ENCODE assay signal across 14 cellular contexts in genomic region chr7:157687158-157687557, GRCh38.
DNase-seq lines count a peak whose midpoint lies in the region; ATAC-seq, FAIRE-seq and TF ChIP-seq lines count a peak whose summit lies in the region.
"Had no signal": no experiment of that assay in that cellular context is flagged by ENCODE, and none has a peak within 500 bp of the region (broad histone marks: within the 10 kb centered on the region; RNA-seq: fewer than 3 reads in every experiment).

No MANE protein-coding gene starts in this region.

- FAIRE-seq in bronchial epithelial cell (lab: Jason Lieb, UNC), result no peak

- POLR2A ChIA-PET in HEK293 (lab: Yijun Ruan, JAX), result no interaction called here

- no peak for ATAC-seq in DND-41 (ENCODE audit: insufficient read depth, low read depth)

- H3K36me3 Mint-ChIP-seq in neural crest cell (ENCODE audit: low read depth), result peaks cover 15% of the 10 kb centered on the region

- no peaks in the 10 kb centered on the region for H3K27me3 ChIP-seq in DND-41 (ENCODE audit: insufficient read depth, low read length, poor library complexity)
- peaks cover 41% of the 10 kb centered on the region for H3K27me3 ChIP-seq in bronchial epithelial cell (ENCODE audit: control insufficient read depth, insufficient read depth, low read length)
- peaks cover 0 to 98% of the 10 kb centered on the region in 2 donors for H3K27me3 ChIP-seq in tibial artery
- peaks cover 70% of the 10 kb centered on the region for H3K27me3 ChIP-seq in brain microvascular endothelial cell (replicated peaks)

- H3K9me3 ChIP-seq in DND-41 (ENCODE audit: insufficient read depth, low read length, severe bottlenecking) (no peaks in the 10 kb centered on the region), HEK293 (ENCODE audit: control insufficient read depth, insufficient read depth, low read depth, low read length) (no peaks in the 10 kb centered on the region), tibial artery (no peaks in the 10 kb centered on the region)

- H3K4me1 ChIP-seq in DND-41 (ENCODE audit: insufficient read depth, low read length) (peaks cover 84% of the 10 kb centered on the region), HEK293 (ENCODE audit: control insufficient read depth, insufficient read depth, low read length) (no peaks in the 10 kb centered on the region), tibial artery (peaks cover 0 to 61% (median 51%) of the 10 kb centered on the region in 4 donors)

- H4K20me1 ChIP-seq in DND-41 (ENCODE audit: insufficient read depth, low read length), result peaks cover 27% of the 10 kb centered on the region

- H3K9me3 Mint-ChIP-seq in neural crest cell, result no peaks in the 10 kb centered on the region

- H3K27ac ChIP-seq in DND-41 (ENCODE audit: low read length), result peak overlapping the region; percentile 92
- H3K27ac ChIP-seq in HEK293 (ENCODE audit: extremely low read depth, low read depth, low read length), result no peak overlapping the region
- no peak overlapping the region for H3K27ac ChIP-seq in tibial artery
- no peak overlapping the region for H3K27ac ChIP-seq in brain microvascular endothelial cell
- H3K27ac ChIP-seq: PC-9 had no signal

- peaks cover 73% of the 10 kb centered on the region for H3K27me3 Mint-ChIP-seq in neural crest cell (ENCODE audit: low read depth)

- H3K4me2 ChIP-seq in DND-41 (ENCODE audit: insufficient read depth, low read length), result peak overlapping the region; percentile 85
- H3K4me2 ChIP-seq: PC-9 had no signal

- H3K36me3 ChIP-seq in DND-41 (ENCODE audit: insufficient read depth, low read length), result peaks cover 73% of the 10 kb centered on the region
- H3K36me3 ChIP-seq in HEK293 (ENCODE audit: control insufficient read depth in 2 of 2, insufficient read depth in 1 of 2, low read length in 2 of 2), result no peaks in the 10 kb centered on the region
- no peaks in the 10 kb centered on the region for H3K36me3 ChIP-seq in bronchial epithelial cell (ENCODE audit: control insufficient read depth, insufficient read depth, low read length)
- H3K36me3 ChIP-seq in tibial artery, result no peaks in the 10 kb centered on the region
- H3K36me3 ChIP-seq in brain microvascular endothelial cell (replicated peaks), result no peaks in the 10 kb centered on the region

- H3K4me1 Mint-ChIP-seq in neural crest cell, result peaks cover 52% of the 10 kb centered on the region

- peak overlapping the region; percentile 76 for H3K27ac Mint-ChIP-seq in neural crest cell (ENCODE audit: unreplicated experiment)

- H3K4me3 Mint-ChIP-seq in neural crest cell, result peak overlapping the region; percentile 89

- in situ Hi-C loops in brain microvascular endothelial cell (cut with HindIII; ENCODE audit: low pct_ligation_motif_present, low sequenced_read_pairs), result no loop called here

- CTCF ChIA-PET in HEK293 (lab: Yijun Ruan, JAX), result no interaction called here

- H3K4me3 ChIP-seq in DND-41 (ENCODE audit: low read depth in 1 of 2, low read length in 2 of 2) (peak overlapping the region in 1 of 2 experiments; percentile 7; a peak in 2 of 4 replicates), HEK293 (ENCODE audit: low read depth, low read length) (no peak overlapping the region), bronchial epithelial cell (ENCODE audit: low read depth, low read length) (no peak overlapping the region), tibial artery (no peak overlapping the region), brain microvascular endothelial cell (ENCODE audit: low read depth, low read length) (no peak overlapping the region)
- H3K4me3 ChIP-seq: PC-9 had no signal

- H3K9ac ChIP-seq in DND-41 (ENCODE audit: low read depth, low read length), result peak overlapping the region; percentile 83; the same call in 1 of the 2 replicates

- DNase-seq in DND-41 (no peak), bronchial epithelial cell (ENCODE audit: low read depth) (peak; percentile 5), neural crest cell (ENCODE audit: low read depth, low spot score) (no peak), inferior parietal cortex (ENCODE audit: extremely low spot score) (no peak), tibial artery (no peak), brain microvascular endothelial cell (no peak)
- DNase-seq in activated naive CD4-positive, alpha-beta T cell (lab: John Stamatoyannopoulos, UW), result no peak
- DNase-seq: COR-L47, NCI-H187 treated with DMSO at 0.1 percent for 48 hours, NCI-H2171 treated with DMSO at 0.1 percent for 48 hours, NCI-H446 treated with DMSO at 0.1 percent for 48 hours, NCI-H82, PC-9 had no signal

- intact Hi-C loops in tibial artery (cut with DNase I; ENCODE audit: low total_unique reads), result no loop called here

- no peak overlapping the region for H2AFZ ChIP-seq in DND-41 (ENCODE audit: low read depth, low read length)
- H2AFZ ChIP-seq: PC-9 had no signal

- TF ChIP-seq CTCF in DND-41 (IDR thresholded peaks at IDR 0.05; ENCODE audit: borderline replicate concordance, extremely low read depth, low read length, poor library complexity, severe bottlenecking) (no peak), HEK293 (tag by site-specific recombination; IDR thresholded peaks at IDR 0.05) (no peak), bronchial epithelial cell (IDR thresholded peaks at IDR 0.05; ENCODE audit: insufficient read depth, low read length, severe bottlenecking) (no peak), neural crest cell (conservative IDR thresholded peaks at IDR 0.05) (no peak), tibial artery (IDR thresholded peaks at IDR 0.05) (no peak), brain microvascular endothelial cell (IDR thresholded peaks at IDR 0.05; ENCODE audit: low read depth, low read length, missing control alignments) (no peak)

- peaks cover 84% of the 10 kb centered on the region for H3K79me2 ChIP-seq in DND-41 (ENCODE audit: insufficient read depth, low read length)

TF ChIP-seq in HEK293, 187 proteins besides CTCF, POLR2A, EP300 and RAD21:
- TF ChIP-seq SCRT2 (tag by site-specific recombination; IDR thresholded peaks at IDR 0.05) (peak; percentile 45; the same call in 1 of the 2 replicates), ZNF585B (tag by site-specific recombination; IDR thresholded peaks at IDR 0.05) (no peak)
